25 cellular contexts compared by ENCODE assay signal in genomic region chrX:121958886-121959285, GRCh38.
DNase-seq lines count a peak whose midpoint lies in the region; ATAC-seq, FAIRE-seq and TF ChIP-seq lines count a peak whose summit lies in the region.
"Had no signal": no experiment of that assay in that cellular context is flagged by ENCODE, and none has a peak within 500 bp of the region (broad histone marks: within the 10 kb centered on the region; RNA-seq: fewer than 3 reads in every experiment).

No MANE protein-coding gene starts in this region.

- peak; percentile 57 for DNase-seq in mammary epithelial cell
- no peak for DNase-seq in MCF 10A (ENCODE audit: unreplicated experiment)
- peak; percentile 20 for DNase-seq in RCC 7860 (ENCODE audit: low spot score)
- DNase-seq in endodermal cell, result no peak
- DNase-seq in DMS 273 treated with DMSO at 0.1 percent for 48 hours (lab: John Stamatoyannopoulos, UW), result no peak
- DNase-seq in central memory CD4-positive, alpha-beta T cell, result no peak
- no peak for DNase-seq in activated CD4-positive, alpha-beta memory T cell treated with anti-CD3 and anti-CD28 coated beads for 36 hours
- DNase-seq: activated CD4-positive, alpha-beta T cell treated with anti-CD3 and anti-CD28 coated beads for 36 hours; activated CD8-positive, alpha-beta memory T cell treated with anti-CD3 and anti-CD28 coated beads, Interleukin-2, amount 10 ng/mL, durations not matched to agents 7 days and 5 days; activated naive CD8-positive, alpha-beta T cell treated with anti-CD3 and anti-CD28 coated beads, Interleukin-2, amount 10 ng/mL, durations not matched to agents 7 days and 5 days; COR-L47; cortex of kidney; DND-41; KBM-7; left ventricle myocardium superior; mucosa of descending colon; NCI-H1694 treated with DMSO at 0.1 percent for 48 hours; NCI-H748 treated with DMSO at 0.1 percent for 48 hours; nephron progenitor cell; OCI-M1; posterior cingulate gyrus; upper lobe of right lung had no signal

- peak overlapping the region; percentile 37 for H2AFZ ChIP-seq in mammary epithelial cell (ENCODE audit: low read depth, low read length)

- no peak overlapping the region for H3K4me3 ChIP-seq in mammary epithelial cell (replicated peaks in 1 of 3; ENCODE audit: insufficient read depth in 1 of 3, low read depth in 2 of 3, low read length in 3 of 3)
- H3K4me3 ChIP-seq in endodermal cell (ENCODE audit: low read length), result peak overlapping the region; percentile 35
- H3K4me3 ChIP-seq: A549, mucosa of descending colon, upper lobe of right lung had no signal

- dilution Hi-C loops in mammary epithelial cell (cut with HindIII; ENCODE audit: low sequenced_read_pairs), result no loop called here

- H3K36me3 Mint-ChIP-seq in MCF 10A (ENCODE audit: insufficient read depth, unreplicated experiment) (no peaks in the 10 kb centered on the region), endodermal cell (ENCODE audit: low read depth) (peaks cover 15% of the 10 kb centered on the region)
- H3K36me3 Mint-ChIP-seq in activated CD4-positive, alpha-beta memory T cell treated with anti-CD3 and anti-CD28 coated beads for 36 hours, result no peaks in the 10 kb centered on the region
- H3K36me3 Mint-ChIP-seq: activated CD8-positive, alpha-beta memory T cell treated with anti-CD3 and anti-CD28 coated beads, Interleukin-2, amount 10 ng/mL, durations not matched to agents 7 days and 5 days; activated naive CD8-positive, alpha-beta T cell treated with anti-CD3 and anti-CD28 coated beads, Interleukin-2, amount 10 ng/mL, durations not matched to agents 7 days and 5 days had no signal

- H3K4me2 ChIP-seq in mammary epithelial cell (ENCODE audit: insufficient read depth, low read depth, low read length), result peak overlapping the region; percentile 30
- H3K4me2 ChIP-seq: A549 had no signal

- in situ Hi-C loops in mammary epithelial cell (cut with MboI; ENCODE audit: low sequenced_read_pairs in 2 of 2), result no loop called here

- POLR2A ChIA-PET in MCF 10A (lab: Yijun Ruan, JAX), result interaction anchor here (0.8 kb wide), 1 partner anchor 278 kb away, joined by 4 read pairs; no protein-coding TSS in a partner anchor
- POLR2A ChIA-PET in activated CD4-positive, alpha-beta memory T cell treated with anti-CD3 and anti-CD28 coated beads for 36 hours (lab: Charles Lee), result no interaction called here

- no peaks in the 10 kb centered on the region for H3K27me3 ChIP-seq in mammary epithelial cell (ENCODE audit: insufficient read depth, low read length)
- no peaks in the 10 kb centered on the region for H3K27me3 ChIP-seq in endodermal cell (ENCODE audit: control insufficient read depth, insufficient read depth, low read length, poor library complexity, severe bottlenecking)
- H3K27me3 ChIP-seq: upper lobe of right lung had no signal

- no peaks in the 10 kb centered on the region for H3K4me1 Mint-ChIP-seq in MCF 10A (ENCODE audit: insufficient read depth, unreplicated experiment)
- H3K4me1 Mint-ChIP-seq in endodermal cell, result no peaks in the 10 kb centered on the region
- no peaks in the 10 kb centered on the region for H3K4me1 Mint-ChIP-seq in activated CD4-positive, alpha-beta memory T cell treated with anti-CD3 and anti-CD28 coated beads for 36 hours (ENCODE audit: low read depth)
- H3K4me1 Mint-ChIP-seq: activated CD4-positive, alpha-beta T cell treated with anti-CD3 and anti-CD28 coated beads for 36 hours; activated CD8-positive, alpha-beta memory T cell treated with anti-CD3 and anti-CD28 coated beads, Interleukin-2, amount 10 ng/mL, durations not matched to agents 7 days and 5 days; activated naive CD8-positive, alpha-beta T cell treated with anti-CD3 and anti-CD28 coated beads, Interleukin-2, amount 10 ng/mL, durations not matched to agents 7 days and 5 days; nephron progenitor cell had no signal

- no peak for ATAC-seq in HG03521 (IDR thresholded peaks at IDR 0.05; ENCODE audit: unreplicated experiment)
- ATAC-seq: A549; activated CD4-positive, alpha-beta T cell treated with anti-CD3 and anti-CD28 coated beads for 36 hours; activated CD8-positive, alpha-beta memory T cell treated with anti-CD3 and anti-CD28 coated beads, Interleukin-2, amount 10 ng/mL, durations not matched to agents 7 days and 5 days; left ventricle myocardium superior; mucosa of descending colon; sciatic nerve; upper lobe of right lung had no signal

- no peak for TF ChIP-seq CTCF in mammary epithelial cell (conservative IDR thresholded peaks at IDR 0.05 in 1 of 2, IDR thresholded peaks at IDR 0.05 in 1 of 2; ENCODE audit: extremely low read depth in 1 of 2, insufficient read depth in 1 of 2, low read depth in 1 of 2, low read length in 2 of 2)
- no peak for TF ChIP-seq CTCF in MCF 10A (IDR thresholded peaks at IDR 0.05; ENCODE audit: unreplicated experiment)
- no peak for TF ChIP-seq CTCF in endodermal cell (conservative IDR thresholded peaks at IDR 0.05)

- no peak overlapping the region for H3K9ac ChIP-seq in mammary epithelial cell (ENCODE audit: insufficient read depth, low read length)
- no peak overlapping the region for H3K9ac ChIP-seq in endodermal cell (ENCODE audit: extremely low read depth, low read length, poor library complexity, severe bottlenecking)

- H3K4me3 Mint-ChIP-seq in MCF 10A (ENCODE audit: unreplicated experiment), result no peak overlapping the region
- H3K4me3 Mint-ChIP-seq in endodermal cell, result no peak overlapping the region
- H3K4me3 Mint-ChIP-seq in activated CD4-positive, alpha-beta memory T cell treated with anti-CD3 and anti-CD28 coated beads for 36 hours, result no peak overlapping the region
- H3K4me3 Mint-ChIP-seq: activated CD4-positive, alpha-beta T cell treated with anti-CD3 and anti-CD28 coated beads for 36 hours; activated CD8-positive, alpha-beta memory T cell treated with anti-CD3 and anti-CD28 coated beads, Interleukin-2, amount 10 ng/mL, durations not matched to agents 7 days and 5 days; activated naive CD8-positive, alpha-beta T cell treated with anti-CD3 and anti-CD28 coated beads, Interleukin-2, amount 10 ng/mL, durations not matched to agents 7 days and 5 days; nephron progenitor cell had no signal

- no peak overlapping the region for H3K27ac ChIP-seq in mammary epithelial cell (ENCODE audit: insufficient read depth, low read depth, low read length)
- H3K27ac ChIP-seq in endodermal cell (ENCODE audit: low read depth, low read length), result no peak overlapping the region
- H3K27ac ChIP-seq: A549, upper lobe of right lung had no signal

- no peak for FAIRE-seq in RCC 7860 (lab: Jason Lieb, UNC)
- FAIRE-seq: A549 had no signal

- H3K36me3 ChIP-seq in mammary epithelial cell (ENCODE audit: insufficient read depth, low read length) (no peaks in the 10 kb centered on the region), endodermal cell (ENCODE audit: control insufficient read depth, insufficient read depth, low read length) (no peaks in the 10 kb centered on the region)
- H3K36me3 ChIP-seq: upper lobe of right lung had no signal

- no peak overlapping the region for H3K27ac Mint-ChIP-seq in MCF 10A (ENCODE audit: low read depth, unreplicated experiment)
- H3K27ac Mint-ChIP-seq in endodermal cell, result no peak overlapping the region
- no peak overlapping the region for H3K27ac Mint-ChIP-seq in activated CD4-positive, alpha-beta memory T cell treated with anti-CD3 and anti-CD28 coated beads for 36 hours
- H3K27ac Mint-ChIP-seq: activated CD4-positive, alpha-beta T cell treated with anti-CD3 and anti-CD28 coated beads for 36 hours; activated CD8-positive, alpha-beta memory T cell treated with anti-CD3 and anti-CD28 coated beads, Interleukin-2, amount 10 ng/mL, durations not matched to agents 7 days and 5 days; activated naive CD8-positive, alpha-beta T cell treated with anti-CD3 and anti-CD28 coated beads, Interleukin-2, amount 10 ng/mL, durations not matched to agents 7 days and 5 days; nephron progenitor cell had no signal

- intact Hi-C loops in mammary epithelial cell (cut with micrococcal nuclease), result no loop called here
- intact Hi-C loops in MCF 10A (cut with micrococcal nuclease), result no loop called here
- intact Hi-C loops in activated CD4-positive, alpha-beta memory T cell treated with anti-CD3 and anti-CD28 coated beads for 36 hours (cut with micrococcal nuclease), result no loop called here

- CTCF ChIA-PET in mammary epithelial cell (lab: Charles Lee; ENCODE audit: low non-redundant PET) (no interaction called here), MCF 10A (lab: Yijun Ruan, JAX) (no interaction called here)
- CTCF ChIA-PET in activated CD4-positive, alpha-beta memory T cell treated with anti-CD3 and anti-CD28 coated beads for 36 hours (lab: Charles Lee), result no interaction called here

- H3K27me3 Mint-ChIP-seq in MCF 10A (ENCODE audit: insufficient read depth, unreplicated experiment) (no peaks in the 10 kb centered on the region), endodermal cell (ENCODE audit: insufficient read depth) (no peaks in the 10 kb centered on the region)
- H3K27me3 Mint-ChIP-seq in activated CD4-positive, alpha-beta memory T cell treated with anti-CD3 and anti-CD28 coated beads for 36 hours, result no peaks in the 10 kb centered on the region
- H3K27me3 Mint-ChIP-seq: activated CD4-positive, alpha-beta T cell treated with anti-CD3 and anti-CD28 coated beads for 36 hours; activated CD8-positive, alpha-beta memory T cell treated with anti-CD3 and anti-CD28 coated beads, Interleukin-2, amount 10 ng/mL, durations not matched to agents 7 days and 5 days; activated naive CD8-positive, alpha-beta T cell treated with anti-CD3 and anti-CD28 coated beads, Interleukin-2, amount 10 ng/mL, durations not matched to agents 7 days and 5 days had no signal

- H3K4me1 ChIP-seq in mammary epithelial cell (ENCODE audit: insufficient read depth, low read length) (peaks cover 4% of the 10 kb centered on the region), endodermal cell (ENCODE audit: control insufficient read depth, insufficient read depth, low read length) (no peaks in the 10 kb centered on the region)
- H3K4me1 ChIP-seq: A549, upper lobe of right lung had no signal

- H4K20me1 ChIP-seq in mammary epithelial cell (ENCODE audit: insufficient read depth, low read length), result no peaks in the 10 kb centered on the region

- BruUV-seq in mammary epithelial cell (replicated peaks; lab: Mats Ljungman, UMichigan) (no TSS peak), MCF 10A (replicated peaks; lab: Mats Ljungman, UMichigan) (no TSS peak)

- H3K9me3 Mint-ChIP-seq in MCF 10A (ENCODE audit: unreplicated experiment) (peaks cover 17% of the 10 kb centered on the region), endodermal cell (peaks cover 70% of the 10 kb centered on the region)
- H3K9me3 Mint-ChIP-seq in activated CD4-positive, alpha-beta memory T cell treated with anti-CD3 and anti-CD28 coated beads for 36 hours, result no peaks in the 10 kb centered on the region

- H3K9me3 ChIP-seq in mammary epithelial cell (replicated peaks; ENCODE audit: insufficient read depth, low read length) (peaks cover 4% of the 10 kb centered on the region), endodermal cell (ENCODE audit: control insufficient read depth, low read length) (peaks cover 58% of the 10 kb centered on the region)
- H3K9me3 ChIP-seq: A549, mucosa of descending colon, upper lobe of right lung had no signal

- no peaks in the 10 kb centered on the region for H3K79me2 ChIP-seq in mammary epithelial cell (ENCODE audit: insufficient read depth, low read length)

Comparison
In these comparisons a context has a peak if more than half of its experiments do, and no peak if none do; other contexts are left out.
1. DNase-seq: peak in mammary epithelial cell (single experiment) and RCC 7860 (single experiment); none in MCF 10A (single experiment), endodermal cell (single experiment), DMS 273 treated with DMSO at 0.1 percent for 48 hours (single experiment), central memory CD4-positive, alpha-beta T cell (single experiment) and activated CD4-positive, alpha-beta memory T cell treated with anti-CD3 and anti-CD28 coated beads for 36 hours (single experiment).